ENCODE assay signal across 8 cellular contexts in the genomic region with DNA sequence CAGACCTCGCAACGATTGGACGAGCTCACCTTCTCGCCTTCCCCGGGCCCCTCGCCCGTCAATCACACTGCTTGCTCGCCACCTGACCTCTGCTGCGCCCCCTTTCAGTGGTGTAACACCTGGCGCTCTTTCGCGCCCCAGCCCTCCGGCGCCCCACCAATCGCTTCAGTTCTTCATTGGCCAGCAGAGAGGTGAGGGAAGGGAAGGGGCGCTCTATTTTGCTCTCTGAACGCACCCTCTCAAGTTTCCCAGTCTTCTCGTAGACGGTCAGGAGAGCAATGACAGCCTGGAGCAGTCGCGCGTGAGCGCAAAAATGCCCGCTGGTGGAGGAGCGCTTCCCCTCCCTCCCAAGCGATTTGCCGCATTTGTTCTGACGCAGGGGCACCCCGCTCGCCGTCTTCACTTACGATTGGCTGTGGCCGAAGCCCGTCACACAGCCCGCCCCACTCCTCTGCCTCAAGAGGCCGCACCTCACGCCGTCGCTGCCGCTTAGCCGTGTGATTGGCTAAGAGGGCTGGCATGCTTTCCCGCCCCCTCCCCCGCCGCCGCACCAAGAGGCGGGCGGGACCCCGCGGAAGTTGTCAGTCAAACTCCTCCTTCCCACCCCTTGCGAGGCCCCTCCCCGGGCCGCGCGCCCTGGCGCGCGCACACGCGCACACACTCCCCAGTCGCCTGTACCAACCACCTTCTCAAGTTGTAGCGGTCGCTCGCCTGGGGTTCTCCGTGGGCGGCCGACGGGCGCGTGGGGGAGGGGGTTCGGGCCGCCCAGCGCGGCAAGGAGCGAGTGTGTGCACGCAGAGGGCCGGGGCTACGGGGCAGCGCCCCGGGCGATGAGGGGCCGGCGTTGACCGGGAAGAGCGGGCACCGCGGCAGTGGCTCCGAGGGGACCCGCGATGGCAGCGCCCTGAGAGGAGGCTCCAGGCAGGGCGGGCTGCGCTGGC. TPM values are rescaled to one million over a fixed set of nuclear protein-coding genes. Genes with fewer than 3 reads are reported as not detected.
DNase-seq lines count a peak whose midpoint lies in the region; ATAC-seq and TF ChIP-seq lines count a peak whose summit lies in the region.

A gene (plus strand): TSS at position 667 of the 941 bp plus-strand sequence. CDS start 701 bp downstream, outside the sequence.

- no peaks in the 10 kb centered on the region for H4K20me1 ChIP-seq in OCI-LY1 (ENCODE audit: insufficient read depth, low read length)

- H3K27me3 Mint-ChIP-seq in endothelial cell (ENCODE audit: unreplicated experiment), result peaks cover 10% of the 10 kb centered on the region

- peak; percentile 65 for TF ChIP-seq CTCF in OCI-LY1 (IDR thresholded peaks at IDR 0.05; ENCODE audit: low read length)
- TF ChIP-seq CTCF in endothelial cell (IDR thresholded peaks at IDR 0.05; ENCODE audit: unreplicated experiment), result no peak

- H3K4me1 ChIP-seq in HUES64 (ENCODE audit: insufficient read depth, low read length) (peaks cover 23% of the 10 kb centered on the region), OCI-LY1 (ENCODE audit: insufficient read depth, low read length, severe bottlenecking) (peaks cover 32% of the 10 kb centered on the region)

- H3K9me3 ChIP-seq in HUES64 (ENCODE audit: insufficient read depth, low read depth, low read length) (no peaks in the 10 kb centered on the region), OCI-LY1 (ENCODE audit: low read length) (no peaks in the 10 kb centered on the region; the same call in 1 of the 2 replicates)

- H3K79me2 ChIP-seq in OCI-LY1 (ENCODE audit: insufficient read depth, low read length), result peaks cover 38% of the 10 kb centered on the region

- H2AFZ ChIP-seq in OCI-LY1 (ENCODE audit: low read length), result no peak within 1 kb of the TSS

- H3K36me3 Mint-ChIP-seq in endothelial cell (ENCODE audit: low read depth, unreplicated experiment), result peaks cover 5% of the 10 kb centered on the region

- DNase-seq in D341Med (ENCODE audit: low spot score) (peak; percentile 99), endothelial cell (ENCODE audit: low spot score) (peak; percentile 98), midbrain (lab: John Stamatoyannopoulos, UW) (peak; percentile 99)
- DNase-seq in activated CD8-positive, alpha-beta memory T cell treated with anti-CD3 and anti-CD28 coated beads, Interleukin-2, amount 50 U/mL, for 48 hours, result peak; percentile 97
- DNase-seq in stimulated activated CD8-positive, alpha-beta memory T cell treated with anti-CD3 and anti-CD28 coated beads, Interleukin-2, amount 100 ng/mL, for 48 hours (ENCODE audit: low read depth in 2 of 2), result peak; percentile 94 to 97

- H3K4me3 Mint-ChIP-seq in endothelial cell (ENCODE audit: unreplicated experiment), result peak within 1 kb of the TSS; percentile 100

- H3K4me3 ChIP-seq in HUES64 (ENCODE audit: low read length) (peak within 1 kb of the TSS; percentile 73), OCI-LY1 (ENCODE audit: low read depth, low read length, poor library complexity, severe bottlenecking) (peak within 1 kb of the TSS; percentile 82)

- peak within 1 kb of the TSS; percentile 82 for H3K4me2 ChIP-seq in OCI-LY1 (ENCODE audit: low read length)

- H3K36me3 ChIP-seq in HUES64 (ENCODE audit: insufficient read depth, low read length) (no peaks in the 10 kb centered on the region), OCI-LY1 (ENCODE audit: insufficient read depth, low read length) (peaks cover 4% of the 10 kb centered on the region; the same call in 1 of the 2 replicates)

- no peaks in the 10 kb centered on the region for H3K9me3 Mint-ChIP-seq in endothelial cell (ENCODE audit: unreplicated experiment)

- peaks cover 18% of the 10 kb centered on the region for H3K4me1 Mint-ChIP-seq in endothelial cell (ENCODE audit: unreplicated experiment)

- no peaks in the 10 kb centered on the region for H3K9me2 ChIP-seq in OCI-LY1 (ENCODE audit: low read depth, low read length)

- H3K27me3 ChIP-seq in HUES64 (ENCODE audit: insufficient read depth, low read length) (no peaks in the 10 kb centered on the region), OCI-LY1 (ENCODE audit: insufficient read depth, low read length) (no peaks in the 10 kb centered on the region)

- peak within 1 kb of the TSS; percentile 52 for H3K27ac Mint-ChIP-seq in endothelial cell (ENCODE audit: unreplicated experiment)

- peak; percentile 89 for ATAC-seq in GM21423 (IDR thresholded peaks at IDR 0.05; ENCODE audit: unreplicated experiment)

- H3K9ac ChIP-seq in HUES64 (ENCODE audit: low read depth, low read length) (peak within 1 kb of the TSS; percentile 80), OCI-LY1 (ENCODE audit: low read length) (peak within 1 kb of the TSS; percentile 81)

- H3K27ac ChIP-seq in HUES64 (ENCODE audit: low read depth, low read length) (peak within 1 kb of the TSS; percentile 82), OCI-LY1 (ENCODE audit: low read depth, low read length, poor library complexity, severe bottlenecking) (peak within 1 kb of the TSS; percentile 89)

- no peaks in the 10 kb centered on the region for H3F3A ChIP-seq in OCI-LY1 (ENCODE audit: insufficient read depth, low read length)

- WGBS in HUES64, result under 1% methylated on average over 92 of the region's 92 CpGs

RNA-seq across cellular contexts. Expression of the gene that starts here (rescaled TPM):
- polyA plus RNA-seq in HUES64 (2013, experiment 1 of 2), result 22.1 TPM
- 22.0 TPM for polyA plus RNA-seq in HUES64 (2013, experiment 2 of 2)
- 25.5 TPM for total RNA-seq in endothelial cell (ENCODE audit: unreplicated experiment)

Comparison
In these comparisons a context has a peak if more than half of its experiments do, and no peak if none do; other contexts are left out.
1. Peak in every context shown above with its lines: DNase-seq, ATAC-seq, H3K4me3 ChIP-seq and H3K27ac ChIP-seq.